ENCODE assay signal across 9 cellular contexts in the genomic region with DNA sequence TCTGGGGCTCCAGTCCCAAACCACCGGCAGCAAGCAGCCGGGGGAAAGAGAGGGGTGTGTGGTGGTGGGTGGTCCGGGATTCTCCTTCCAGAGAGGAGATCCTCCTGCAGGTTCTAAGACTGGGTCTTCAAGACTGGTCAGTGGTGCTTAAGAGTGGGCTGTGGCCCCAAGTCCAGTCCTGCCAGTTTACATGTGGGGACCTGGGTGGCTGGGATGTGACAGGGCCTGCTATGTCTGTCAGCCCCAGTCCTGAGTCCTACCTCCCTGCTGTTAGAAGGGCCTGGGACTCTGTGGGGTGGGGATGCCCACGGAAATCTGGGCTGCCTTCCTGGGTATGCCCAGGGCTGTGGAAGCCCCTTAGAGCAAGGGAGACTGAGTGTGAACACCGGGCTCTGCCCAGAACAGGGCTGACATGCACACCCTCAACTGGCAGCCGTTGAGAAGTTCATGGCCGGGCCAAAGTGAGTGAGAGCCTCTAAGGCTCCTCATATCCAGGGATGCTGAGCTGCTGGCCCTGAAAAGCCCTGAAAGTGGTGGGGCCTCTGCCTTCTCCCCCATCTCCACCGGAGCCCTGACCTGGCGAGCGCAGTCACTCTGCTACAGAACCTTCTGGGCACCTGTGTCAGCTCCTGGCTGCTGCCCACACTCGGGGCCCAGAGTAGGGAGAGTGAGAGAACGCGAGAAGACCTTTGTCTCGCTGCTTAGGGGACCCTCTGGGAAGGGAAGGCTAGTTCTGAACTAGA. TPM values are rescaled to one million over a fixed set of nuclear protein-coding genes. Genes with fewer than 3 reads are reported as not detected.
DNase-seq lines count a peak whose midpoint lies in the region; ATAC-seq, FAIRE-seq and TF ChIP-seq lines count a peak whose summit lies in the region.
"Had no signal": no experiment of that assay in that cellular context is flagged by ENCODE, and none has a peak within 500 bp of the region (broad histone marks: within the 10 kb centered on the region; RNA-seq: fewer than 3 reads in every experiment).

No MANE protein-coding gene starts in this region.

- H3K27ac ChIP-seq in ascending aorta (peak overlapping the region; percentile 80 to 97), keratinocyte (ENCODE audit: control insufficient read depth, insufficient read depth, low read length) (no peak overlapping the region), temporal lobe (ENCODE audit: low read depth, low read length) (peak overlapping the region; percentile 45)

- H3K4me1 Mint-ChIP-seq in activated CD4-positive, alpha-beta T cell treated with anti-CD3 and anti-CD28 coated beads, Interleukin-2, amount 10 ng/mL, durations not matched to agents 24 days and 14 days, result peaks cover 29% of the 10 kb centered on the region

- H3K79me2 ChIP-seq in keratinocyte (ENCODE audit: control insufficient read depth, insufficient read depth, low read length), result peaks cover 45% of the 10 kb centered on the region

- peaks cover 4% of the 10 kb centered on the region for H4K20me1 ChIP-seq in keratinocyte (ENCODE audit: control insufficient read depth, extremely low read depth, insufficient read depth, low read length)

- H3K9me1 ChIP-seq in keratinocyte (ENCODE audit: control insufficient read depth, extremely low read depth, insufficient read depth, low read length), result no peaks in the 10 kb centered on the region

- intact Hi-C loops in activated CD4-positive, alpha-beta T cell treated with anti-CD3 and anti-CD28 coated beads, Interleukin-2, amount 10 ng/mL, durations not matched to agents 24 days and 14 days (cut with micrococcal nuclease), result loop anchor here (1.0 kb wide), 1 partner anchor 12 kb away; no protein-coding TSS in a partner anchor
- intact Hi-C loops in ascending aorta (cut with DNase I), result loop anchor here (2.0 to 10.0 kb wide), 3 partner anchors 387 to 1937 kb away; a partner anchor contains a TSS

- H3K36me3 ChIP-seq in ascending aorta (no peaks in the 10 kb centered on the region), keratinocyte (ENCODE audit: control insufficient read depth in 2 of 2, extremely low read depth in 1 of 2, insufficient read depth in 2 of 2, low read length in 2 of 2) (peaks cover 0 to 3% of the 10 kb centered on the region in 2 experiments)

- H3K4me3 Mint-ChIP-seq in activated CD4-positive, alpha-beta T cell treated with anti-CD3 and anti-CD28 coated beads, Interleukin-2, amount 10 ng/mL, durations not matched to agents 24 days and 14 days, result peak overlapping the region; percentile 83

- peaks cover 15% of the 10 kb centered on the region for H3K36me3 Mint-ChIP-seq in activated CD4-positive, alpha-beta T cell treated with anti-CD3 and anti-CD28 coated beads, Interleukin-2, amount 10 ng/mL, durations not matched to agents 24 days and 14 days (ENCODE audit: low read depth)

- FAIRE-seq in keratinocyte (lab: Jason Lieb, UNC), result no peak
- FAIRE-seq: G401.6 had no signal

- dilution Hi-C loops in keratinocyte (cut with MboI; ENCODE audit: extremely low pct_ligation_motif_present, low sequenced_read_pairs), result no loop called here

- peak overlapping the region; percentile 86 for H3K27ac Mint-ChIP-seq in activated CD4-positive, alpha-beta T cell treated with anti-CD3 and anti-CD28 coated beads, Interleukin-2, amount 10 ng/mL, durations not matched to agents 24 days and 14 days

- H2AFZ ChIP-seq in keratinocyte (ENCODE audit: control insufficient read depth, low read length), result no peak overlapping the region

- H3K9me3 Mint-ChIP-seq in activated CD4-positive, alpha-beta T cell treated with anti-CD3 and anti-CD28 coated beads, Interleukin-2, amount 10 ng/mL, durations not matched to agents 24 days and 14 days, result peaks cover 6% of the 10 kb centered on the region

- H3K4me3 ChIP-seq in ascending aorta, result peak overlapping the region; percentile 81 to 98
- peak overlapping the region; percentile 54 to 64 (median 63) for H3K4me3 ChIP-seq in keratinocyte (ENCODE audit: control insufficient read depth in 2 of 3, extremely low read depth in 1 of 3, insufficient read depth in 2 of 3, low read depth in 1 of 3, low read length in 3 of 3)

- H3K4me2 ChIP-seq in keratinocyte (ENCODE audit: control insufficient read depth, extremely low read depth, insufficient read depth, low read depth, low read length), result peak overlapping the region; percentile 98

- H3K27me3 ChIP-seq in ascending aorta (no peaks in the 10 kb centered on the region), keratinocyte (ENCODE audit: control insufficient read depth, extremely low read depth, insufficient read depth, low read length) (no peaks in the 10 kb centered on the region)

- peaks cover 9 to 36% of the 10 kb centered on the region in 2 donors for H3K4me1 ChIP-seq in ascending aorta
- peaks cover 17% of the 10 kb centered on the region for H3K4me1 ChIP-seq in keratinocyte (ENCODE audit: control insufficient read depth, extremely low read depth, insufficient read depth, low read length)

- TF ChIP-seq CTCF in ascending aorta (IDR thresholded peaks at IDR 0.05) (no peak), keratinocyte (optimal IDR thresholded peaks at IDR 0.05 in 1 of 3, IDR thresholded peaks at IDR 0.05 in 1 of 3, conservative IDR thresholded peaks at IDR 0.05 in 1 of 3; ENCODE audit: extremely low read depth in 1 of 3, insufficient read depth in 2 of 3, low read length in 3 of 3) (no peak)

- H3K27me3 Mint-ChIP-seq in activated CD4-positive, alpha-beta T cell treated with anti-CD3 and anti-CD28 coated beads, Interleukin-2, amount 10 ng/mL, durations not matched to agents 24 days and 14 days, result no peaks in the 10 kb centered on the region

- H3K9me3 ChIP-seq in ascending aorta (no peaks in the 10 kb centered on the region), keratinocyte (ENCODE audit: control insufficient read depth, low read depth, low read length) (no peaks in the 10 kb centered on the region)

- ATAC-seq in GM21717 (IDR thresholded peaks at IDR 0.05; ENCODE audit: unreplicated experiment), result no peak

- peak overlapping the region; percentile 81 for H3K9ac ChIP-seq in keratinocyte (ENCODE audit: control insufficient read depth, extremely low read depth, insufficient read depth, low read length)

- no peak for DNase-seq in activated CD4-positive, alpha-beta T cell treated with anti-CD3 and anti-CD28 coated beads, Interleukin-2, amount 10 ng/mL, durations not matched to agents 24 days and 14 days
- DNase-seq in activated CD4-positive, alpha-beta T cell treated with anti-CD3 and anti-CD28 coated beads, Interleukin-2, amount 50 U/mL, for 1 hour, result no peak
- DNase-seq in ascending aorta (ENCODE audit: low spot score in 2 of 2) (no peak), keratinocyte (ENCODE audit: low read depth, low spot score) (no peak), NCI-H2081 treated with DMSO at 0.1 percent for 48 hours (lab: John Stamatoyannopoulos, UW) (no peak), NCI-H187 treated with DMSO at 0.1 percent for 48 hours (lab: John Stamatoyannopoulos, UW) (no peak)

RNA-seq across cellular contexts. Expression of a gene that starts 1.7 kb away (rescaled TPM):
- total RNA-seq in activated CD4-positive, alpha-beta T cell treated with anti-CD3 and anti-CD28 coated beads, Interleukin-2, amount 10 ng/mL, durations not matched to agents 24 days and 14 days, result 22.4 and 25.0 TPM in 2 replicates
- total RNA-seq in ascending aorta (45.1 TPM), temporal lobe (29.3 TPM)
- 3.7 to 6.6 TPM (median 5.1 TPM) in 3 replicates for polyA plus RNA-seq in keratinocyte
- 2.8 TPM for polyA plus RNA-seq in keratinocyte (2011; ENCODE audit: low read depth)
- polyA plus RNA-seq in keratinocyte (2011; cell fraction: cytosol; rRNA removed), result 3.0 and 3.6 TPM in 2 replicates
- 7.4 and 8.4 TPM in 2 replicates for polyA plus RNA-seq in keratinocyte (2011; cell fraction: nucleus; rRNA removed)
- polyA plus RNA-seq in keratinocyte (2012; ENCODE audit: low replicate concordance), result 5.4 and 7.9 TPM in 2 replicates
- 2.9 to 5.9 TPM (median 4.3 TPM) in 3 replicates for polyA minus RNA-seq in keratinocyte
- polyA minus RNA-seq in keratinocyte (2011; cell fraction: cytosol; rRNA and poly(A)+ RNA removed), result 5.0 TPM
- 4.2 and 5.0 TPM in 2 replicates for polyA minus RNA-seq in keratinocyte (2011; cell fraction: nucleus; rRNA and poly(A)+ RNA removed)
